1 cellular context compared by ENCODE assay signal in genomic region chr6:11143394-11144371, GRCh38.
TF ChIP-seq lines count a peak whose summit lies in the region.

No MANE protein-coding gene starts in this region.

TF ChIP-seq in HepG2, 621 proteins besides CTCF, POLR2A, EP300 and RAD21 (continued from another document and continues in another):
- 0 out of 2 replicates have a peak, but pooled peaks have one; percentile 60 for TF ChIP-seq RERE (CRISPR knock-in tag; IDR thresholded peaks at IDR 0.05; ENCODE audit: low read depth)
- TF ChIP-seq, protein P1, sequence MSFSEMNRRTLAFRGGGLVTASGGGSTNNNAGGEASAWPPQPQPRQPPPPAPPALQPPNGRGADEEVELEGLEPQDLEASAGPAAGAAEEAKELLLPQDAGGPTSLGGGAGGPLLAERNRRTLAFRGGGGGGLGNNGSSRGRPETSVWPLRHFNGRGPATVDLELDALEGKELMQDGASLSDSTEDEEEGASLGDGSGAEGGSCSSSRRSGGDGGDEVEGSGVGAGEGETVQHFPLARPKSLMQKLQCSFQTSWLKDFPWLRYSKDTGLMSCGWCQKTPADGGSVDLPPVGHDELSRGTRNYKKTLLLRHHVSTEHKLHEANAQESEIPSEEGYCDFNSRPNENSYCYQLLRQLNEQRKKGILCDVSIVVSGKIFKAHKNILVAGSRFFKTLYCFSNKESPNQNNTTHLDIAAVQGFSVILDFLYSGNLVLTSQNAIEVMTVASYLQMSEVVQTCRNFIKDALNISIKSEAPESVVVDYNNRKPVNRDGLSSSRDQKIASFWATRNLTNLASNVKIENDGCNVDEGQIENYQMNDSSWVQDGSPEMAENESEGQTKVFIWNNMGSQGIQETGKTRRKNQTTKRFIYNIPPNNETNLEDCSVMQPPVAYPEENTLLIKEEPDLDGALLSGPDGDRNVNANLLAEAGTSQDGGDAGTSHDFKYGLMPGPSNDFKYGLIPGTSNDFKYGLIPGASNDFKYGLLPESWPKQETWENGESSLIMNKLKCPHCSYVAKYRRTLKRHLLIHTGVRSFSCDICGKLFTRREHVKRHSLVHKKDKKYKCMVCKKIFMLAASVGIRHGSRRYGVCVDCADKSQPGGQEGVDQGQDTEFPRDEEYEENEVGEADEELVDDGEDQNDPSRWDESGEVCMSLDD (CRISPR knock-in tag; IDR thresholded peaks at IDR 0.05; ENCODE audit: borderline replicate concordance), result no peak
- TF ChIP-seq RXRA (CRISPR knock-in tag; IDR thresholded peaks at IDR 0.05), result peak; percentile 60; the same call in 1 of the 2 replicates
- peak; percentile 46; the same call in 1 of the 2 replicates for TF ChIP-seq RFXANK (CRISPR knock-in tag; IDR thresholded peaks at IDR 0.05)
- peak; percentile 91 for TF ChIP-seq POGZ (CRISPR knock-in tag; IDR thresholded peaks at IDR 0.05)
- peak; percentile 70; the same call in 1 of the 2 replicates for TF ChIP-seq PPARG (CRISPR knock-in tag; conservative IDR thresholded peaks at IDR 0.05)
- TF ChIP-seq, protein P2, sequence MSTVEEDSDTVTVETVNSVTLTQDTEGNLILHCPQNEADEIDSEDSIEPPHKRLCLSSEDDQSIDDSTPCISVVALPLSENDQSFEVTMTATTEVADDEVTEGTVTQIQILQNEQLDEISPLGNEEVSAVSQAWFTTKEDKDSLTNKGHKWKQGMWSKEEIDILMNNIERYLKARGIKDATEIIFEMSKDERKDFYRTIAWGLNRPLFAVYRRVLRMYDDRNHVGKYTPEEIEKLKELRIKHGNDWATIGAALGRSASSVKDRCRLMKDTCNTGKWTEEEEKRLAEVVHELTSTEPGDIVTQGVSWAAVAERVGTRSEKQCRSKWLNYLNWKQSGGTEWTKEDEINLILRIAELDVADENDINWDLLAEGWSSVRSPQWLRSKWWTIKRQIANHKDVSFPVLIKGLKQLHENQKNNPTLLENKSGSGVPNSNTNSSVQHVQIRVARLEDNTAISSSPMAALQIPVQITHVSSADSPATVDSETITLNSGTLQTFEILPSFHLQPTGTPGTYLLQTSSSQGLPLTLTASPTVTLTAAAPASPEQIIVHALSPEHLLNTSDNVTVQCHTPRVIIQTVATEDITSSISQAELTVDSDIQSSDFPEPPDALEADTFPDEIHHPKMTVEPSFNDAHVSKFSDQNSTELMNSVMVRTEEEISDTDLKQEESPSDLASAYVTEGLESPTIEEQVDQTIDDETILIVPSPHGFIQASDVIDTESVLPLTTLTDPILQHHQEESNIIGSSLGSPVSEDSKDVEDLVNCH (CRISPR knock-in tag; IDR thresholded peaks at IDR 0.05), result no peak
- TF ChIP-seq ZNF235 (CRISPR knock-in tag; IDR thresholded peaks at IDR 0.05; ENCODE audit: borderline replicate concordance), result no peak
- TF ChIP-seq EEA1 (CRISPR knock-in tag; IDR thresholded peaks at IDR 0.05; ENCODE audit: borderline replicate concordance), result peak; percentile 80
- TF ChIP-seq REXO4 (CRISPR knock-in tag; IDR thresholded peaks at IDR 0.05; ENCODE audit: borderline replicate concordance), result no peak
- TF ChIP-seq IKZF4 (CRISPR knock-in tag; IDR thresholded peaks at IDR 0.05; ENCODE audit: borderline replicate concordance, low read depth, not compliant biosample characterization), result peak; percentile 71
- TF ChIP-seq ZNF790 (CRISPR knock-in tag; IDR thresholded peaks at IDR 0.05; ENCODE audit: borderline replicate concordance), result no peak
- 0 out of 2 replicates have a peak, but pooled peaks have one; percentile 43 for TF ChIP-seq HMG20B (CRISPR knock-in tag; conservative IDR thresholded peaks at IDR 0.05)
- peak; percentile 55; the same call in 1 of the 2 replicates for TF ChIP-seq ATF1 (CRISPR knock-in tag; IDR thresholded peaks at IDR 0.05)
- TF ChIP-seq RCOR2 (CRISPR knock-in tag; IDR thresholded peaks at IDR 0.05), result no peak
- peak; percentile 17; the same call in 1 of the 2 replicates for TF ChIP-seq ZNF558 (CRISPR knock-in tag; IDR thresholded peaks at IDR 0.05; ENCODE audit: borderline replicate concordance)
- TF ChIP-seq CCAR2 (optimal IDR thresholded peaks at IDR 0.05; ENCODE audit: low read depth, low read length), result no peak
- peak; percentile 20; the same call in 1 of the 2 replicates for TF ChIP-seq SMC3 (IDR thresholded peaks at IDR 0.05; ENCODE audit: low read length)
- peak; percentile 62; the same call in 1 of the 2 replicates for TF ChIP-seq ZNF629 (CRISPR knock-in tag; conservative IDR thresholded peaks at IDR 0.05)
- TF ChIP-seq PITX1 (CRISPR knock-in tag; IDR thresholded peaks at IDR 0.05), result peak; percentile 47; the same call in 1 of the 2 replicates
- no peak for TF ChIP-seq CHD4 (IDR thresholded peaks at IDR 0.05; ENCODE audit: borderline replicate concordance, low read length)
- TF ChIP-seq KLF13 (CRISPR knock-in tag; IDR thresholded peaks at IDR 0.05), result no peak
- TF ChIP-seq ZNF709 (CRISPR knock-in tag; IDR thresholded peaks at IDR 0.05), result peak; percentile 81; the same call in 1 of the 2 replicates
- TF ChIP-seq ZHX1 (CRISPR knock-in tag; IDR thresholded peaks at IDR 0.05; ENCODE audit: low read depth), result peak; percentile 90
- no peak for TF ChIP-seq MLLT10 (CRISPR knock-in tag; IDR thresholded peaks at IDR 0.05)
- no peak for TF ChIP-seq ATM (IDR thresholded peaks at IDR 0.05; ENCODE audit: borderline replicate concordance)
- TF ChIP-seq, protein P3, sequence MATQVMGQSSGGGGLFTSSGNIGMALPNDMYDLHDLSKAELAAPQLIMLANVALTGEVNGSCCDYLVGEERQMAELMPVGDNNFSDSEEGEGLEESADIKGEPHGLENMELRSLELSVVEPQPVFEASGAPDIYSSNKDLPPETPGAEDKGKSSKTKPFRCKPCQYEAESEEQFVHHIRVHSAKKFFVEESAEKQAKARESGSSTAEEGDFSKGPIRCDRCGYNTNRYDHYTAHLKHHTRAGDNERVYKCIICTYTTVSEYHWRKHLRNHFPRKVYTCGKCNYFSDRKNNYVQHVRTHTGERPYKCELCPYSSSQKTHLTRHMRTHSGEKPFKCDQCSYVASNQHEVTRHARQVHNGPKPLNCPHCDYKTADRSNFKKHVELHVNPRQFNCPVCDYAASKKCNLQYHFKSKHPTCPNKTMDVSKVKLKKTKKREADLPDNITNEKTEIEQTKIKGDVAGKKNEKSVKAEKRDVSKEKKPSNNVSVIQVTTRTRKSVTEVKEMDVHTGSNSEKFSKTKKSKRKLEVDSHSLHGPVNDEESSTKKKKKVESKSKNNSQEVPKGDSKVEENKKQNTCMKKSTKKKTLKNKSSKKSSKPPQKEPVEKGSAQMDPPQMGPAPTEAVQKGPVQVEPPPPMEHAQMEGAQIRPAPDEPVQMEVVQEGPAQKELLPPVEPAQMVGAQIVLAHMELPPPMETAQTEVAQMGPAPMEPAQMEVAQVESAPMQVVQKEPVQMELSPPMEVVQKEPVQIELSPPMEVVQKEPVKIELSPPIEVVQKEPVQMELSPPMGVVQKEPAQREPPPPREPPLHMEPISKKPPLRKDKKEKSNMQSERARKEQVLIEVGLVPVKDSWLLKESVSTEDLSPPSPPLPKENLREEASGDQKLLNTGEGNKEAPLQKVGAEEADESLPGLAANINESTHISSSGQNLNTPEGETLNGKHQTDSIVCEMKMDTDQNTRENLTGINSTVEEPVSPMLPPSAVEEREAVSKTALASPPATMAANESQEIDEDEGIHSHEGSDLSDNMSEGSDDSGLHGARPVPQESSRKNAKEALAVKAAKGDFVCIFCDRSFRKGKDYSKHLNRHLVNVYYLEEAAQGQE (IDR thresholded peaks at IDR 0.05; ENCODE audit: borderline replicate concordance in 1 of 2, low read depth in 1 of 2, low read length in 2 of 2), result no peak
- peak; percentile 34; the same call in 1 of the 2 replicates for TF ChIP-seq STAG1 (CRISPR knock-in tag; IDR thresholded peaks at IDR 0.05)
- no peak for TF ChIP-seq NR0B2 (CRISPR knock-in tag; IDR thresholded peaks at IDR 0.05)
- TF ChIP-seq MIER3 (CRISPR knock-in tag; IDR thresholded peaks at IDR 0.05; ENCODE audit: borderline replicate concordance), result peak; percentile 97
- 0 out of 2 replicates have a peak, but pooled peaks have one; percentile 61 for TF ChIP-seq HOXA9 (CRISPR knock-in tag; IDR thresholded peaks at IDR 0.05; ENCODE audit: borderline replicate concordance)
- peak; percentile 69; the same call in 1 of the 2 replicates for TF ChIP-seq AKAP8 (CRISPR knock-in tag; IDR thresholded peaks at IDR 0.05)
- TF ChIP-seq MAZ (IDR thresholded peaks at IDR 0.05; ENCODE audit: borderline replicate concordance, low read depth, low read length), result no peak
- 0 out of 2 replicates have a peak, but pooled peaks have one; percentile 46 for TF ChIP-seq MAZ (CRISPR knock-in tag; IDR thresholded peaks at IDR 0.05; ENCODE audit: low read depth)
- peak; percentile 92 for TF ChIP-seq GATAD2A (CRISPR knock-in tag; IDR thresholded peaks at IDR 0.05)
- TF ChIP-seq ZSCAN31 (CRISPR knock-in tag; IDR thresholded peaks at IDR 0.05; ENCODE audit: low read depth), result no peak
- TF ChIP-seq KDM2A (CRISPR knock-in tag; IDR thresholded peaks at IDR 0.05; ENCODE audit: borderline replicate concordance, low read depth), result peak; percentile 67; the same call in 1 of the 2 replicates
- peak; percentile 59 for TF ChIP-seq MED1 (CRISPR knock-in tag; IDR thresholded peaks at IDR 0.05)
- TF ChIP-seq KDM3A (CRISPR knock-in tag; IDR thresholded peaks at IDR 0.05; ENCODE audit: low read depth), result peak; percentile 68; the same call in 1 of the 2 replicates
- no peak for TF ChIP-seq ZNF343 (CRISPR knock-in tag; IDR thresholded peaks at IDR 0.05)
- TF ChIP-seq DMAP1 (CRISPR knock-in tag; IDR thresholded peaks at IDR 0.05), result 0 out of 2 replicates have a peak, but pooled peaks have one; percentile 35
